Comparison of ENCODE assay signal across 8 cellular contexts in genomic region chrX:136879001-136879667, GRCh38.
DNase-seq lines count a peak whose midpoint lies in the region; ATAC-seq, FAIRE-seq and TF ChIP-seq lines count a peak whose summit lies in the region.

No MANE protein-coding gene starts in this region.

- no peak overlapping the region for H2AFZ ChIP-seq in OCI-LY3 (ENCODE audit: low read depth, low read length)
- H2AFZ ChIP-seq in neuron (ENCODE audit: low read depth, low read length), result no peak overlapping the region

- H3K27ac ChIP-seq in OCI-LY3 (ENCODE audit: low read length), result peak overlapping the region; percentile 77

- no peak for FAIRE-seq in H54 (lab: Jason Lieb, UNC)

- peaks cover 12% of the 10 kb centered on the region for H4K20me1 ChIP-seq in OCI-LY3 (ENCODE audit: insufficient read depth, low read length)

- no peak for TF ChIP-seq POLR2A in H54 (IDR thresholded peaks at IDR 0.05; ENCODE audit: low read depth, low read length)

- peak overlapping the region; percentile 99 for H3K9ac ChIP-seq in OCI-LY3 (ENCODE audit: low read length)

- peak overlapping the region; percentile 90 for H3K4me3 ChIP-seq in OCI-LY3 (ENCODE audit: low read length)
- peak overlapping the region; percentile 73 for H3K4me3 ChIP-seq in epithelial cell of esophagus (ENCODE audit: low read length)
- H3K4me3 ChIP-seq in neuron (ENCODE audit: low read length), result peak overlapping the region; percentile 83

- peak overlapping the region; percentile 74 for H3K4me2 ChIP-seq in OCI-LY3 (ENCODE audit: low read length)

- no peak for TF ChIP-seq CTCF in OCI-LY3 (IDR thresholded peaks at IDR 0.05; ENCODE audit: low read depth, low read length)
- no peak for TF ChIP-seq CTCF in epithelial cell of esophagus (IDR thresholded peaks at IDR 0.05; ENCODE audit: insufficient read depth, low read depth, low read length, missing control alignments)

- ATAC-seq in HG03442 (IDR thresholded peaks at IDR 0.05; ENCODE audit: unreplicated experiment), result no peak

- peaks cover 62% of the 10 kb centered on the region for H3K79me2 ChIP-seq in OCI-LY3 (ENCODE audit: low read length)

- DNase-seq in ELR (ENCODE audit: low read depth) (peak; percentile 33), epithelial cell of esophagus (ENCODE audit: low read depth) (no peak), HCEC 1CT (no peak), hippocampal formation (lab: John Stamatoyannopoulos, UW) (no peak), H54 (ENCODE audit: insufficient read length, low spot score) (no peak)

- H3K36me3 ChIP-seq in OCI-LY3 (replicated peaks; ENCODE audit: low read depth, low read length) (peaks cover 40% of the 10 kb centered on the region), neuron (ENCODE audit: insufficient read depth, low read length) (peaks cover 37% of the 10 kb centered on the region)

- H3K4me1 ChIP-seq in OCI-LY3 (ENCODE audit: low read length) (peaks cover 7% of the 10 kb centered on the region; the same call in 1 of the 2 replicates), neuron (ENCODE audit: insufficient read depth, low read length) (peaks cover 5% of the 10 kb centered on the region)

- H3K9me3 ChIP-seq in OCI-LY3 (ENCODE audit: insufficient read depth, low read length) (no peaks in the 10 kb centered on the region), neuron (ENCODE audit: low read length) (no peaks in the 10 kb centered on the region)

- H3K27me3 ChIP-seq in OCI-LY3 (ENCODE audit: low read depth, low read length) (no peaks in the 10 kb centered on the region), neuron (ENCODE audit: insufficient read depth, low read length) (no peaks in the 10 kb centered on the region)
